Comparison of ENCODE assay signal across 1 cellular context in genomic region chr10:73898730-73899400, GRCh38.
TF ChIP-seq lines count a peak whose summit lies in the region.

No MANE protein-coding gene starts in this region.

TF ChIP-seq in K562, 482 proteins besides CTCF, POLR2A, EP300 and RAD21:
- TF ChIP-seq CBX2 (IDR thresholded peaks at IDR 0.05; ENCODE audit: insufficient read depth, low read length, poor library complexity, severe bottlenecking), result no peak
- no peak for TF ChIP-seq ZKSCAN3 (CRISPR knock-in tag; IDR thresholded peaks at IDR 0.05)
- TF ChIP-seq SUPT5H (IDR thresholded peaks at IDR 0.05), result no peak
- no peak for TF ChIP-seq ESRRA (IDR thresholded peaks at IDR 0.05; ENCODE audit: borderline replicate concordance, low read depth)
- no peak for TF ChIP-seq ATF3 (IDR thresholded peaks at IDR 0.05)
- TF ChIP-seq ATF3 (CRISPR knock-in tag; conservative IDR thresholded peaks at IDR 0.05), result no peak
- TF ChIP-seq PTRF (tag; IDR thresholded peaks at IDR 0.05), result no peak
- no peak for TF ChIP-seq PTBP1 (IDR thresholded peaks at IDR 0.05; ENCODE audit: low read depth, low read length)
- TF ChIP-seq ZNF398 (CRISPR knock-in tag; IDR thresholded peaks at IDR 0.05), result no peak
- TF ChIP-seq NCOA4 (IDR thresholded peaks at IDR 0.05; ENCODE audit: partially characterized antibody), result no peak
- no peak for TF ChIP-seq CHD2 (IDR thresholded peaks at IDR 0.05; ENCODE audit: low read depth, low read length)
- TF ChIP-seq POLR2H (tag; IDR thresholded peaks at IDR 0.05; ENCODE audit: low read depth), result no peak
- TF ChIP-seq ARID3A (IDR thresholded peaks at IDR 0.05; ENCODE audit: borderline replicate concordance, low read depth, low read length), result no peak
- no peak for TF ChIP-seq NFE2 (IDR thresholded peaks at IDR 0.05; ENCODE audit: low read depth)
- no peak for TF ChIP-seq ZNF444 (CRISPR knock-in tag; IDR thresholded peaks at IDR 0.05)
- no peak for TF ChIP-seq IRF9 (tag; IDR thresholded peaks at IDR 0.05)
- TF ChIP-seq ZNF584 (CRISPR knock-in tag; IDR thresholded peaks at IDR 0.05; ENCODE audit: low read depth), result no peak
- no peak for TF ChIP-seq FOXJ3 (CRISPR knock-in tag; IDR thresholded peaks at IDR 0.05)
- TF ChIP-seq DACH1 (IDR thresholded peaks at IDR 0.05; ENCODE audit: partially characterized antibody), result no peak
- no peak for TF ChIP-seq FIP1L1 (IDR thresholded peaks at IDR 0.05; ENCODE audit: low read depth, low read length, poor library complexity, severe bottlenecking)
- TF ChIP-seq KLF1 (tag; IDR thresholded peaks at IDR 0.05), result no peak
